Comparison of ENCODE assay signal across 8 cellular contexts in the genomic region with DNA sequence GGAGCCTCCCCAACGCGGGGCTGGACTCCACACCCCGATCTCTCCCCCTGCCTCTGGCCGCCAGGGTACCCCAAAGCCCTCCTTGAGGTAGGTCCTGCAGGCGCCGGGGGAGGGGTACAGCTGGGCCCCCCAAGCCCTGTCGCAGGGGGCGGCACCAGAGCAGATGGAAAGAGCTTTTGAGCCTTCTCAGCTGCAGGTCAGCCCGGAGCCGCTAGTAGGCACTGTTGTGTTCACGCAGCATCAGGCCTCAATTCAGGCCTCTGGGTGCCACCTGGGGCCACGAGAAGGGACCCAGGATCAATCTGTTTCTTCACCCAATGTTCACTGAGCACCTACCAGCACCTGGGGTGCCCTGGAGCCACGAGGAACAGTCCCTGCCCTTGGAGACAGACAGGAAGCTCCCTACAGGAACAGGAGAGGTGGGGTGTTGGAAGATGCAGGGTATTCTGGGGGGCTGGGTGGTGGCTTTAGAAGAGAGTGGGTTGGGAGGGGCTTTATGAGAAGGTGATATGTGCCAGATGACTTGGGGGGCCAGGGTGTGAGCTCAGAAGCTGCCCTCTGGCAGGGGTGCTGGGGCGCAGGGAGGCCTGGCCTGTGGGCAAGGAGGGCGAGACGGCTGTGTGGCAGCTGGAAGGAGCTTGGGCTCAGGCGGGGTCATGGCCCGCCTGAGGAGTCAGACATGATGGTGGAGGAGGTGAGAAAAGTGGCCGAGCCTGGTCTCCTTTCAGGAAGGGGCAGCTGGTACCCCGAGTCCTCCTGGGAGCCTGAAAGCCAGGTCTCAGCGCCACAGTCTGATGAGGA.
DNase-seq lines count a peak whose midpoint lies in the region; ATAC-seq, FAIRE-seq and TF ChIP-seq lines count a peak whose summit lies in the region.

No MANE protein-coding gene starts in this region.

- no peaks in the 10 kb centered on the region for H3K36me3 Mint-ChIP-seq in activated naive CD4-positive, alpha-beta T cell treated with anti-CD3 and anti-CD28 coated beads, Interleukin-2, amount 50 U/mL, for 72 hours

- FAIRE-seq in D721Med (lab: Jason Lieb, UNC), result no peak

- intact Hi-C loops in mucosa of descending colon (cut with DNase I, micrococcal nuclease), result no loop called here
- intact Hi-C loops in posterior cingulate gyrus (cut with DNase I), result no loop called here

- DNase-seq in D721Med (ENCODE audit: insufficient read length, low spot score) (no peak), NOMO-1 (lab: John Stamatoyannopoulos, UW; ENCODE audit: unreplicated experiment in 2 of 2) (peak; percentile 25 to 31), mucosa of descending colon (peak in 2 of 3 donors; percentile 75 to 77), caudate nucleus (lab: John Stamatoyannopoulos, UW) (no peak), posterior cingulate gyrus (no peak), NCI-H146 treated with DMSO at 0.1 percent for 48 hours (lab: John Stamatoyannopoulos, UW; ENCODE audit: unreplicated experiment) (no peak)
- DNase-seq in activated naive CD4-positive, alpha-beta T cell treated with anti-CD3 and anti-CD28 coated beads, Interleukin-2, amount 50 U/mL, for 72 hours (ENCODE audit: low spot score in 2 of 2), result peak in 1 of 2 donors; percentile 44

- peak; percentile 34 to 57 for ATAC-seq in activated naive CD4-positive, alpha-beta T cell treated with anti-CD3 and anti-CD28 coated beads, Interleukin-2, amount 50 U/mL, for 72 hours
- peak; percentile 75 for ATAC-seq in mucosa of descending colon
- ATAC-seq in HG02840 (IDR thresholded peaks at IDR 0.05; ENCODE audit: low FRiP score, unreplicated experiment), result no peak

- no peaks in the 10 kb centered on the region for H3K9me3 ChIP-seq in mucosa of descending colon

- no peaks in the 10 kb centered on the region for H3K36me3 ChIP-seq in mucosa of descending colon (ENCODE audit: low read depth)

- no peak overlapping the region for H3K27ac ChIP-seq in caudate nucleus (ENCODE audit: low read depth, low read length)

- H3K27ac Mint-ChIP-seq in activated naive CD4-positive, alpha-beta T cell treated with anti-CD3 and anti-CD28 coated beads, Interleukin-2, amount 50 U/mL, for 72 hours, result peak overlapping the region; percentile 68 to 72

- peaks cover 8% of the 10 kb centered on the region for H3K4me1 ChIP-seq in mucosa of descending colon (ENCODE audit: low read depth)

- TF ChIP-seq CTCF in D721Med (IDR thresholded peaks at IDR 0.05; ENCODE audit: insufficient read depth, missing control alignments), result peak; percentile 36
- peak; percentile 71 for TF ChIP-seq CTCF in mucosa of descending colon (IDR thresholded peaks at IDR 0.05)

- H3K4me3 ChIP-seq in mucosa of descending colon, result no peak overlapping the region

- no peaks in the 10 kb centered on the region for H3K9me3 Mint-ChIP-seq in activated naive CD4-positive, alpha-beta T cell treated with anti-CD3 and anti-CD28 coated beads, Interleukin-2, amount 50 U/mL, for 72 hours

Comparison
In these comparisons a context has a peak if more than half of its experiments do, and no peak if none do; other contexts are left out.
1. DNase-seq: peak in NOMO-1 (2 of 2) and mucosa of descending colon (2 of 3); none in D721Med (single experiment), caudate nucleus (0 of 61), posterior cingulate gyrus (0 of 10) and NCI-H146 treated with DMSO at 0.1 percent for 48 hours (single experiment).